ENCODE assay signal across 8 cellular contexts in the genomic region with DNA sequence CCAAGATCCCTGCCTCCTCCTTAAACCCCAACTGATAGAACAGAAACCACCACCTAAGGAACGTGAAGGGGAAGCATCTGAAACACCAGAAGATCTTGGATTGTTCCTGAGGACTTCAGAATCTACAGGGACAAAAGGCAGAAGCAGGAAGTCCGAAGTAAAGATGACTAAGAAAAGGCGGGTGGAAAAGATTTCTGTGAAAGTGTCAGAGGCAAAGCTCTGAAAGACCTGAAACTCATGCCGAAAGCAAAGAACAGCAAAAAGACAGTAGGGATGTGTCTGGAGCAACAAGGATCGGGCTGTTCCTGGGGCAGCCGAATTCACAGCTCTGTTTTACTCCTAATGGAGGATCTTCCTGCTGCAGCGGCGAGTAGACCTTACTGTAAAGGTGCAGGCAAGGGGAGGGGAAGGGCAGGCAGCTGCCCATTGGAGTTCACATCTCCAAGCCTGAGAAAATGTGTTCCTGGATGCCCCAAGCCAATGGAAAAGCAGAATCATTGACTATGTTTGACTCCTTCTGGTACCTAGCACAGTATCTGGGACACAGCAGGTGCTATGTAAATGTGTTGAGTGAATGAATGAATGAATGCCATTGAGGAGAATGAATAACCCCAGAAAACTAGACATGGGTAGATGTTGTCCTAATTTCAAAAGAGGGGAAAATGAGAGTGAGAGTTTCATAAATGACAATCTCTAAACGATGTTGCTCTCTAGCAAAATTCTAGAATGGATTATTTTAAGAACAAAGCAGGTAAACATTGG. TPM values are rescaled to one million over a fixed set of nuclear protein-coding genes. Genes with fewer than 3 reads are reported as not detected.
DNase-seq lines count a peak whose midpoint lies in the region; ATAC-seq and TF ChIP-seq lines count a peak whose summit lies in the region.

No MANE protein-coding gene starts in this region.

- H3K27me3 Mint-ChIP-seq in WTC11 (ENCODE audit: low read depth) (peaks cover 11% of the 10 kb centered on the region), glutamatergic neuron (ENCODE audit: unreplicated experiment) (peaks cover 12% of the 10 kb centered on the region)

- intact Hi-C loops in posterior vena cava (cut with DNase I), result no loop called here

- CTCF ChIA-PET in WTC11 (lab: Charles Lee), result interaction anchor here (1.4 to 2.2 kb wide), 4 partner anchors 17 to 84 kb away, joined by 4 to 11 read pairs (median 10); no protein-coding TSS in a partner anchor

- peaks cover 12% of the 10 kb centered on the region for H3K9me3 Mint-ChIP-seq in WTC11
- peaks cover 17% of the 10 kb centered on the region for H3K9me3 Mint-ChIP-seq in glutamatergic neuron (ENCODE audit: unreplicated experiment)

- no peak for TF ChIP-seq CTCF in GM06990 (IDR thresholded peaks at IDR 0.05; ENCODE audit: insufficient read depth, low read length, poor library complexity, severe bottlenecking)
- no peak for TF ChIP-seq CTCF in WTC11 (IDR thresholded peaks at IDR 0.05)
- TF ChIP-seq CTCF in glutamatergic neuron (IDR thresholded peaks at IDR 0.05; ENCODE audit: partially characterized antibody, unreplicated experiment), result no peak

- H3K27ac Mint-ChIP-seq in WTC11 (peak overlapping the region; percentile 99), glutamatergic neuron (ENCODE audit: unreplicated experiment) (peak overlapping the region; percentile 92)

- H3K4me3 ChIP-seq in GM06990 (replicated peaks; ENCODE audit: low read depth, low read length), result peak overlapping the region; percentile 93

- POLR2A ChIA-PET in WTC11 (lab: Charles Lee), result interaction anchor here (0.7 to 1.6 kb wide), 2 partner anchors 10 to 290 kb away, joined by 3 to 6 read pairs; a partner anchor contains a TSS

- H3K4me3 Mint-ChIP-seq in WTC11 (peak overlapping the region; percentile 96), glutamatergic neuron (ENCODE audit: unreplicated experiment) (peak overlapping the region; percentile 98)

- peak; percentile 2 for ATAC-seq in HG03135 (IDR thresholded peaks at IDR 0.05; ENCODE audit: unreplicated experiment)
- peak; percentile 7; the same call in 1 of the 2 replicates for ATAC-seq in WTC11
- no peak for ATAC-seq in HG03521 (IDR thresholded peaks at IDR 0.05; ENCODE audit: unreplicated experiment)

- H3K27me3 ChIP-seq in GM06990 (replicated peaks; ENCODE audit: control insufficient read depth, insufficient read depth, low read length), result no peaks in the 10 kb centered on the region

- H3K36me3 Mint-ChIP-seq in WTC11, result peaks cover 2% of the 10 kb centered on the region
- H3K36me3 Mint-ChIP-seq in glutamatergic neuron (ENCODE audit: unreplicated experiment), result no peaks in the 10 kb centered on the region

- H3K36me3 ChIP-seq in GM06990 (ENCODE audit: control insufficient read depth, insufficient read depth, low read length), result no peaks in the 10 kb centered on the region

- H3K4me1 Mint-ChIP-seq in WTC11 (peaks cover 38% of the 10 kb centered on the region), glutamatergic neuron (ENCODE audit: low read depth, unreplicated experiment) (peaks cover 8% of the 10 kb centered on the region)

- DNase-seq in GM06990 (ENCODE audit: extremely low read depth, insufficient read length) (no peak), WTC11 (ENCODE audit: low spot score) (no peak), glutamatergic neuron (no peak), posterior vena cava (ENCODE audit: low spot score) (peak; percentile 51), NK-92 (lab: John Stamatoyannopoulos, UW; ENCODE audit: unreplicated experiment) (no peak), putamen (ENCODE audit: low spot score) (no peak)

TF ChIP-seq in WTC11, 78 proteins besides CTCF, POLR2A, EP300 and RAD21:
- TF ChIP-seq SP1 (CRISPR knock-in tag; conservative IDR thresholded peaks at IDR 0.05) (peak; percentile 3; the same call in 1 of the 2 replicates), SOX15 (CRISPR knock-in tag; IDR thresholded peaks at IDR 0.05) (no peak)

RNA-seq across cellular contexts. Expression of a gene that starts 40.4 kb away (rescaled TPM):
- total RNA-seq in WTC11 (2021) (286 to 341 TPM (median 289 TPM) in 3 replicates), glutamatergic neuron (ENCODE audit: unreplicated experiment) (69.0 TPM), posterior vena cava (100 to 1,000 TPM in 1 of 2 donors, 10 to 100 TPM in 1; 64.8 to 117 TPM)
